Comparison of ENCODE assay signal across 27 cellular contexts in the genomic region with DNA sequence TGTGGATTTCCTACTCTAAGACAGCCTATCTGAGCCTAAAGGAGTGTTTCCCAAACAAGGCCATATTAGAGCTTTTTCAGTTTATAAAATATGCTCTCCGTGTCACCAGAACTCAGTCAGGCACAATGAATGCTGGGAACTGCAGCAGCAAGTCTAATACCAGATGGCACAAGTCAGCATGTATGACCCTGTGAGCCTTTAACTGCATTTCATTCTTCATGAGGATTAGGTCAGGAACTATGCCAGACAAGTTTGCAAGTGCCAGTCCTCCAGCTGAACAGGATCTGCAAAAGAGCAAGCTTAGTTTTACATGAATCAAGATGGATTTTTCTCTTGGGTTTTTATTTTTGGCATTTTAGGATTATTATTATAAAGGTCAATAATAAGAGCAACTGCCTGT.
"Had no signal": no experiment of that assay in that cellular context is flagged by ENCODE, and none has a peak within 500 bp of the region (broad histone marks: within the 10 kb centered on the region; RNA-seq: fewer than 3 reads in every experiment).

No MANE protein-coding gene starts in this region.

- H3K4me1 ChIP-seq: breast epithelium, gastrocnemius medialis, left ventricle myocardium inferior, thyroid gland had no signal

- H3K9me3 ChIP-seq: breast epithelium, gastrocnemius medialis, left ventricle myocardium inferior, stomach, thyroid gland had no signal

- H3K36me3 Mint-ChIP-seq: activated CD8-positive, alpha-beta memory T cell treated with anti-CD3 and anti-CD28 coated beads, Interleukin-2, amount 10 ng/mL, durations not matched to agents 7 days and 5 days; activated naive CD4-positive, alpha-beta T cell treated with anti-CD3 and anti-CD28 coated beads, Interleukin-2, amount 50 U/mL, for 24 hours; natural killer cell treated with Interleukin-12 subunit alpha and Interleukin-12 subunit beta and Interleukin-15 and Interleukin-18, amount 100 ng/mL, for 72 hours; stimulated activated naive B cell treated with anti-CD40 and anti-IgM and Interleukin-4, amounts not matched to agents 10 μg/mL and 1 μg/mL and 100 μg/mL, for 72 hours had no signal

- H3K9me3 Mint-ChIP-seq: activated naive CD4-positive, alpha-beta T cell treated with anti-CD3 and anti-CD28 coated beads, Interleukin-2, amount 50 U/mL, for 24 hours; activated naive CD8-positive, alpha-beta T cell treated with anti-CD3 and anti-CD28 coated beads, Interleukin-2, amount 50 U/mL, for 24 hours; activated T-helper 2 cell treated with anti-CD3 and anti-CD28 coated beads, Interferon-gamma antibody, Interleukin-2, Interleukin-4, amounts not matched to agents 10 μg/mL and 5 μg/mL and 100 μg/mL, durations not matched to agents 14 hours and 24 hours and 36 hours; stimulated activated naive B cell treated with anti-CD40 and anti-IgM and Interleukin-4, amounts not matched to agents 10 μg/mL and 1 μg/mL and 100 μg/mL, for 72 hours had no signal

- ATAC-seq: activated CD4-positive, alpha-beta T cell treated with anti-CD3 and anti-CD28 coated beads for 36 hours; activated CD8-positive, alpha-beta memory T cell treated with anti-CD3 and anti-CD28 coated beads, Interleukin-2, amount 10 ng/mL, durations not matched to agents 7 days and 5 days; activated CD8-positive, alpha-beta T cell treated with anti-CD3 and anti-CD28 coated beads, Interleukin-2, amount 10 ng/mL, durations not matched to agents 7 days and 5 days; activated naive CD8-positive, alpha-beta T cell treated with anti-CD3 and anti-CD28 coated beads, Interleukin-2, amount 50 U/mL, for 24 hours; gastrocnemius medialis; natural killer cell treated with Interleukin-12 subunit alpha and Interleukin-12 subunit beta and Interleukin-15 and Interleukin-18, amount 100 ng/mL, for 72 hours; sciatic nerve; stimulated activated naive B cell treated with anti-CD40 and anti-IgM and Interleukin-4, amounts not matched to agents 10 μg/mL and 1 μg/mL and 100 μg/mL, for 72 hours had no signal

- H3K27ac Mint-ChIP-seq: activated CD4-positive, alpha-beta T cell treated with anti-CD3 and anti-CD28 coated beads for 36 hours; activated CD8-positive, alpha-beta memory T cell treated with anti-CD3 and anti-CD28 coated beads, Interleukin-2, amount 10 ng/mL, durations not matched to agents 7 days and 5 days; activated CD8-positive, alpha-beta T cell treated with anti-CD3 and anti-CD28 coated beads, Interleukin-2, amount 10 ng/mL, durations not matched to agents 7 days and 5 days; activated naive CD4-positive, alpha-beta T cell treated with anti-CD3 and anti-CD28 coated beads, Interleukin-2, amount 50 U/mL, for 24 hours; activated naive CD8-positive, alpha-beta T cell treated with anti-CD3 and anti-CD28 coated beads, Interleukin-2, amount 50 U/mL, for 24 hours; activated T-helper 2 cell treated with anti-CD3 and anti-CD28 coated beads, Interferon-gamma antibody, Interleukin-2, Interleukin-4, amounts not matched to agents 10 μg/mL and 5 μg/mL and 100 μg/mL, durations not matched to agents 14 hours and 24 hours and 36 hours; natural killer cell treated with Interleukin-12 subunit alpha and Interleukin-12 subunit beta and Interleukin-15 and Interleukin-18, amount 100 ng/mL, for 72 hours; progenitor cell of endocrine pancreas; stimulated activated naive B cell treated with anti-CD40 and anti-IgM and Interleukin-4, amounts not matched to agents 10 μg/mL and 1 μg/mL and 100 μg/mL, for 72 hours had no signal

- H3K27me3 ChIP-seq: breast epithelium, gastrocnemius medialis, stomach, thyroid gland had no signal

- H3K4me3 ChIP-seq: breast epithelium, gastrocnemius medialis, left ventricle myocardium inferior, lung, stomach, thyroid gland had no signal

- H3K4me3 Mint-ChIP-seq: activated CD4-positive, alpha-beta T cell treated with anti-CD3 and anti-CD28 coated beads for 36 hours; activated CD8-positive, alpha-beta memory T cell treated with anti-CD3 and anti-CD28 coated beads, Interleukin-2, amount 10 ng/mL, durations not matched to agents 7 days and 5 days; activated CD8-positive, alpha-beta T cell treated with anti-CD3 and anti-CD28 coated beads, Interleukin-2, amount 10 ng/mL, durations not matched to agents 7 days and 5 days; activated naive CD4-positive, alpha-beta T cell treated with anti-CD3 and anti-CD28 coated beads, Interleukin-2, amount 50 U/mL, for 24 hours; activated naive CD8-positive, alpha-beta T cell treated with anti-CD3 and anti-CD28 coated beads, Interleukin-2, amount 50 U/mL, for 24 hours; natural killer cell treated with Interleukin-12 subunit alpha and Interleukin-12 subunit beta and Interleukin-15 and Interleukin-18, amount 100 ng/mL, for 72 hours; stimulated activated naive B cell treated with anti-CD40 and anti-IgM and Interleukin-4, amounts not matched to agents 10 μg/mL and 1 μg/mL and 100 μg/mL, for 72 hours had no signal

- H3K4me1 Mint-ChIP-seq: activated CD4-positive, alpha-beta T cell treated with anti-CD3 and anti-CD28 coated beads for 36 hours; activated CD8-positive, alpha-beta memory T cell treated with anti-CD3 and anti-CD28 coated beads, Interleukin-2, amount 10 ng/mL, durations not matched to agents 7 days and 5 days; activated naive CD4-positive, alpha-beta T cell treated with anti-CD3 and anti-CD28 coated beads, Interleukin-2, amount 50 U/mL, for 24 hours; activated naive CD8-positive, alpha-beta T cell treated with anti-CD3 and anti-CD28 coated beads, Interleukin-2, amount 50 U/mL, for 24 hours; stimulated activated naive B cell treated with anti-CD40 and anti-IgM and Interleukin-4, amounts not matched to agents 10 μg/mL and 1 μg/mL and 100 μg/mL, for 72 hours had no signal

- H3K27ac ChIP-seq: breast epithelium, gastrocnemius medialis, left ventricle myocardium inferior, stomach, thyroid gland had no signal

- H3K27me3 Mint-ChIP-seq: natural killer cell treated with Interleukin-12 subunit alpha and Interleukin-12 subunit beta and Interleukin-15 and Interleukin-18, amount 100 ng/mL, for 72 hours; stimulated activated naive B cell treated with anti-CD40 and anti-IgM and Interleukin-4, amounts not matched to agents 10 μg/mL and 1 μg/mL and 100 μg/mL, for 72 hours had no signal

- DNase-seq: activated CD4-positive, alpha-beta T cell treated with anti-CD3 and anti-CD28 coated beads for 36 hours; activated CD4-positive, CD25-positive, alpha-beta regulatory T cell; activated CD8-positive, alpha-beta memory T cell treated with anti-CD3 and anti-CD28 coated beads, Interleukin-2, amount 10 ng/mL, durations not matched to agents 7 days and 5 days; activated CD8-positive, alpha-beta T cell treated with anti-CD3 and anti-CD28 coated beads, Interleukin-2, amount 10 ng/mL, durations not matched to agents 7 days and 5 days; activated naive CD8-positive, alpha-beta T cell treated with anti-CD3 and anti-CD28 coated beads, Interleukin-2, amount 50 U/mL, for 24 hours; activated T-cell treated with anti-CD3 and anti-CD28 coated beads, Interleukin-2, amount 50 U/mL, for 48 hours; central memory CD4-positive, alpha-beta T cell; dermis blood vessel endothelial cell; effector CD4-positive, alpha-beta T cell; erythroblast; gastrocnemius medialis; glutamatergic neuron; left ventricle myocardium inferior; mesendoderm; small intestine; stimulated activated CD4-positive, alpha-beta T cell treated with anti-CD3 and anti-CD28 coated beads, Interleukin-4, amount 100 ng/mL, for 4 hours; stimulated activated CD8-positive, alpha-beta memory T cell treated with anti-CD3 and anti-CD28 coated beads, Interleukin-4, amount 100 ng/mL, for 48 hours; stimulated activated naive B cell treated with anti-CD40 and anti-IgM and Interleukin-4, amounts not matched to agents 10 μg/mL and 1 μg/mL and 100 μg/mL, for 72 hours; stomach; thyroid gland had no signal

- H3K36me3 ChIP-seq: breast epithelium, gastrocnemius medialis, left ventricle myocardium inferior, stomach, thyroid gland had no signal
